Comparison of ENCODE assay signal across 8 cellular contexts in genomic region chr5:109690456-109691247, GRCh38. TPM values are rescaled to one million over a fixed set of nuclear protein-coding genes. Genes with fewer than 3 reads are reported as not detected.
DNase-seq lines count a peak whose midpoint lies in the region; ATAC-seq, FAIRE-seq and TF ChIP-seq lines count a peak whose summit lies in the region.

No MANE protein-coding gene starts in this region.

- DNase-seq in C1 segment of cervical spinal cord (lab: John Stamatoyannopoulos, UW) (peak in 12 of 14 donors; percentile 17 to 75 (median 59)), HuH-7 (ENCODE audit: low spot score) (peak; percentile 37), SK-MEL-5 (ENCODE audit: low read depth, low spot score) (peak; percentile 67), frontal cortex (ENCODE audit: low spot score in 2 of 2) (peak; percentile 58 to 61), neural progenitor cell (ENCODE audit: low spot score) (peak; percentile 68), testis (peak; percentile 86)
- peak; percentile 61 for DNase-seq in activated naive CD4-positive, alpha-beta T cell treated with anti-CD3 and anti-CD28 coated beads, Interleukin-2, amount 10 ng/mL, durations not matched to agents 7 days and 5 days

- H3K27ac ChIP-seq in neural progenitor cell (no peak overlapping the region), testis (peak overlapping the region; percentile 97 to 98)

- H3K79me2 ChIP-seq in neural progenitor cell (ENCODE audit: low read depth) = peaks cover 59% of the 10 kb centered on the region

- TF ChIP-seq CTCF in neural progenitor cell (IDR thresholded peaks at IDR 0.05) (peak; percentile 59), testis (IDR thresholded peaks at IDR 0.05) (peak; percentile 47 to 67 (median 58))

- ATAC-seq in GM19452 (IDR thresholded peaks at IDR 0.05; ENCODE audit: unreplicated experiment) = peak; percentile 11

- peaks cover 21% of the 10 kb centered on the region for H3K36me3 Mint-ChIP-seq in activated naive CD4-positive, alpha-beta T cell treated with anti-CD3 and anti-CD28 coated beads, Interleukin-2, amount 10 ng/mL, durations not matched to agents 7 days and 5 days
- H3K36me3 Mint-ChIP-seq in neural progenitor cell = peaks cover 33% of the 10 kb centered on the region

- H3K9ac ChIP-seq in neural progenitor cell = peak overlapping the region; percentile 39

- peaks cover 15% of the 10 kb centered on the region for H3F3A ChIP-seq in neural progenitor cell (ENCODE audit: low read depth)

- H3K4me2 ChIP-seq in neural progenitor cell = peak overlapping the region; percentile 84

- H3K4me3 ChIP-seq in neural progenitor cell (peak overlapping the region; percentile 65), testis (peak overlapping the region; percentile 87 to 89)

- peak overlapping the region; percentile 85 for H2AFZ ChIP-seq in neural progenitor cell (replicated peaks)

- CTCF ChIA-PET in activated naive CD4-positive, alpha-beta T cell treated with anti-CD3 and anti-CD28 coated beads, Interleukin-2, amount 10 ng/mL, durations not matched to agents 7 days and 5 days (lab: Charles Lee) = interaction anchor here (0.8 to 3.0 kb wide), 6 partner anchors 140 to 396 kb away, joined by 3 to 14 read pairs (median 3); no protein-coding TSS in a partner anchor

- H4K20me1 ChIP-seq in neural progenitor cell (ENCODE audit: low read depth) = peaks cover 44% of the 10 kb centered on the region

- no peak for TF ChIP-seq POLR2A in testis (IDR thresholded peaks at IDR 0.05)

- H3K36me3 ChIP-seq in neural progenitor cell (no peaks in the 10 kb centered on the region), testis (ENCODE audit: low read depth, missing control alignments) (no peaks in the 10 kb centered on the region)

- H3K27me3 Mint-ChIP-seq in activated naive CD4-positive, alpha-beta T cell treated with anti-CD3 and anti-CD28 coated beads, Interleukin-2, amount 10 ng/mL, durations not matched to agents 7 days and 5 days = no peaks in the 10 kb centered on the region
- H3K27me3 Mint-ChIP-seq in neural progenitor cell (ENCODE audit: insufficient read depth, low read depth) = peaks cover 2% of the 10 kb centered on the region

- H3K9me3 ChIP-seq in neural progenitor cell (ENCODE audit: low read depth) = no peaks in the 10 kb centered on the region
- no peaks in the 10 kb centered on the region for H3K9me3 ChIP-seq in testis

- in situ Hi-C loops in SK-MEL-5 (cut with HindIII; ENCODE audit: low pct_unique_long_range_greater_than_20kb, low sequenced_read_pairs) = no loop called here

- WGBS in testis, 2 donors = 0 to 1% methylated on average over 25 to 65 of the region's 65 CpGs

- no peaks in the 10 kb centered on the region for H3K27me3 ChIP-seq in neural progenitor cell
- no peaks in the 10 kb centered on the region for H3K27me3 ChIP-seq in testis

- H3K4me3 Mint-ChIP-seq in activated naive CD4-positive, alpha-beta T cell treated with anti-CD3 and anti-CD28 coated beads, Interleukin-2, amount 10 ng/mL, durations not matched to agents 7 days and 5 days = peak overlapping the region; percentile 88
- peak overlapping the region; percentile 97 for H3K4me3 Mint-ChIP-seq in neural progenitor cell

- intact Hi-C loops in testis (cut with DNase I; ENCODE audit: low total_unique reads) = no loop called here

- peak overlapping the region; percentile 92 for H3K27ac Mint-ChIP-seq in activated naive CD4-positive, alpha-beta T cell treated with anti-CD3 and anti-CD28 coated beads, Interleukin-2, amount 10 ng/mL, durations not matched to agents 7 days and 5 days
- peak overlapping the region; percentile 90 for H3K27ac Mint-ChIP-seq in neural progenitor cell

- H3K4me1 ChIP-seq in neural progenitor cell = peaks cover 39% of the 10 kb centered on the region
- H3K4me1 ChIP-seq in testis = peaks cover 16% of the 10 kb centered on the region

- FAIRE-seq in frontal cortex (lab: Jason Lieb, UNC) = no peak

- H3K9me3 Mint-ChIP-seq in activated naive CD4-positive, alpha-beta T cell treated with anti-CD3 and anti-CD28 coated beads, Interleukin-2, amount 10 ng/mL, durations not matched to agents 7 days and 5 days = peaks cover 11% of the 10 kb centered on the region
- H3K9me3 Mint-ChIP-seq in neural progenitor cell = peaks cover 25% of the 10 kb centered on the region

- peaks cover 55% of the 10 kb centered on the region for H3K4me1 Mint-ChIP-seq in activated naive CD4-positive, alpha-beta T cell treated with anti-CD3 and anti-CD28 coated beads, Interleukin-2, amount 10 ng/mL, durations not matched to agents 7 days and 5 days
- H3K4me1 Mint-ChIP-seq in neural progenitor cell = peaks cover 24% of the 10 kb centered on the region

RNA-seq across cellular contexts. Expression of gene MAN2A1, which starts 0.9 kb away (rescaled TPM):
- 14.7 and 15.1 TPM in 2 replicates for total RNA-seq in SK-MEL-5 (2014; rRNA removed; shearing (Covaris generic))
- 13.4 and 21.6 TPM in 2 replicates for polyA plus RNA-seq in SK-MEL-5 (2015; cell fraction: cytosol; rRNA removed)
- polyA plus RNA-seq in SK-MEL-5 (2015; cell fraction: nucleus; rRNA removed) = 18.0 and 22.9 TPM in 2 replicates
- total RNA-seq in frontal cortex (74.6 TPM), neural progenitor cell (ENCODE audit: low replicate concordance) (103 and 130 TPM in 2 replicates), testis (10 to 100 TPM; 55.6 to 80.5 TPM)
- 36.0 TPM for polyA plus RNA-seq in testis (ENCODE audit: insufficient read depth, low read depth, low replicate concordance)
